In the genomic region with DNA sequence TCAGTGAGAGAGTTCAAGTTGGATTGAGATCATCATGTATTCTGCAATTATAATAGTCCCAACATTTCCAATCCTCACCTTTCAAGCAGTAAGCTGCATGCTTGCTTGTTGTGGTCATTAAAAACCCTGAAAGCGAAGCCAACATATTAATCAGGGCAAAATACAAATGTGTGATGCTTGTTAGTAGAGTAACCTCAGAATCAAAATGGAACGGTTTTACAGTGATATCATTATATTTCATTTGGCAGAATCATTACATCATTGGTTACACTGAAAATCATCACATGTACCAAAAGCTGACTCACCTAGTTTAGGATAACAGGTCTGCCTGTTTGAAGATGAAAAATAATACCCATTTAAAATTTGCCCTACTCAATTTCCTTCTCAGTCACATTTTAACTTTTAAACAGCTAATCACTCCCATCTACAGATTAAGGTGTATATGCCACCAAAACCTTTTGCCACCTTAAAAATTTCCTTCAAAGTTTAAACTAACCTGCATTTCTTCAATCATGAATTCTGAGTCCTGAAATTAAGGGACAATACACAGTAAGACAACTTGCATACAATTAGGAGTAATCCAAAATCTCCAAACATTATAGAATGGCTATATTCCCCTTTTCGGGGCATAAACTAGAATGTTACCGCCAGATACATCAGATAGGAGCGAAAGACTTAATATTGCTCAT, we compare ENCODE assay signal across 12 cellular contexts. TPM values are rescaled to one million over a fixed set of nuclear protein-coding genes. Genes with fewer than 3 reads are reported as not detected.
DNase-seq lines count a peak whose midpoint lies in the region; ATAC-seq and TF ChIP-seq lines count a peak whose summit lies in the region.
"Had no signal": no experiment of that assay in that cellular context is flagged by ENCODE, and none has a peak within 500 bp of the region (broad histone marks: within the 10 kb centered on the region; RNA-seq: fewer than 3 reads in every experiment).

No MANE protein-coding gene starts in this region.

- BruUV-seq in HCT116 (replicated peaks; lab: Mats Ljungman, UMichigan), result no TSS peak

- H3K27me3 ChIP-seq in AG04450 (ENCODE audit: control insufficient read depth, insufficient read depth, low read length) (no peaks in the 10 kb centered on the region), HCT116 (ENCODE audit: insufficient read depth, low read length) (no peaks in the 10 kb centered on the region), iPS-15b (ENCODE audit: control insufficient read depth, insufficient read depth, low read length) (no peaks in the 10 kb centered on the region)

- H3K9me2 ChIP-seq in HCT116 (ENCODE audit: insufficient read depth), result no peaks in the 10 kb centered on the region

- TF ChIP-seq POLR2A in HCT116 (IDR thresholded peaks at IDR 0.05; ENCODE audit: borderline replicate concordance, extremely low read depth, insufficient read depth, insufficient read length), result no peak

- no peak overlapping the region for H2AFZ ChIP-seq in HCT116 (ENCODE audit: low read depth, low read length, poor library complexity, severe bottlenecking)

- H3K4me3 ChIP-seq in AG04450 (ENCODE audit: low read depth, low read length) (peak overlapping the region; percentile 95), HCT116 (replicated peaks in 1 of 2; ENCODE audit: low read depth in 1 of 2, low read length in 2 of 2) (no peak overlapping the region), iPS-15b (ENCODE audit: low read depth, low read length) (peak overlapping the region; percentile 99)

- peaks cover 57% of the 10 kb centered on the region for H3K36me3 Mint-ChIP-seq in WTC11

- H3K9me3 ChIP-seq in AG04450 (ENCODE audit: control insufficient read depth, insufficient read depth, low read length), result no peaks in the 10 kb centered on the region
- H3K9me3 ChIP-seq in HCT116 (ENCODE audit: control insufficient read depth in 1 of 2, insufficient read depth in 1 of 2, low read depth in 1 of 2, low read length in 2 of 2), result no peaks in the 10 kb centered on the region
- no peaks in the 10 kb centered on the region for H3K9me3 ChIP-seq in iPS-15b (ENCODE audit: control insufficient read depth, insufficient read depth, low read length)

- H4K20me1 ChIP-seq in HCT116 (ENCODE audit: insufficient read depth), result peaks cover 39% of the 10 kb centered on the region; the same call in 1 of the 2 replicates

- ATAC-seq in HCT116 (no peak), WTC11 (no peak), HG02938 (IDR thresholded peaks at IDR 0.05; ENCODE audit: unreplicated experiment) (no peak)
- ATAC-seq: activated CD4-positive, CD25-positive, alpha-beta regulatory T cell treated with anti-CD3 and anti-CD28 coated beads, Interleukin-2, amount 50 U/mL, for 24 hours had no signal

- H3K9ac ChIP-seq in HCT116 (ENCODE audit: low read length), result no peak overlapping the region
- H3K9ac ChIP-seq in iPS-15b (ENCODE audit: low read depth, low read length), result peak overlapping the region; percentile 99

- peak overlapping the region; percentile 100 for H3K27ac Mint-ChIP-seq in WTC11

- H3K4me1 Mint-ChIP-seq in WTC11, result peaks cover 46% of the 10 kb centered on the region

- H3K4me1 ChIP-seq in HCT116 (ENCODE audit: control insufficient read depth in 1 of 2, insufficient read depth in 2 of 2, low read length in 2 of 2), result peaks cover 7 to 40% of the 10 kb centered on the region in 2 experiments; a peak in 3 of 4 replicates
- peaks cover 3% of the 10 kb centered on the region for H3K4me1 ChIP-seq in iPS-15b (ENCODE audit: control insufficient read depth, insufficient read depth, low read length)

- CTCF ChIA-PET in AG04450 (lab: Charles Lee), result no interaction called here
- CTCF ChIA-PET in HCT116 (lab: Charles Lee), result no interaction called here
- CTCF ChIA-PET in WTC11 (lab: Charles Lee), result interaction anchor here (0.6 kb wide), 2 partner anchors 22 to 192 kb away, joined by 3 read pairs; no protein-coding TSS in a partner anchor

- in situ Hi-C loops in KBM-7 (cut with MboI; ENCODE audit: low pct_unique_long_range_greater_than_20kb, low sequenced_read_pairs), result no loop called here

- no peak for DNase-seq in AG04450 (ENCODE audit: low read depth, low spot score)
- no peak for DNase-seq in HCT116 (ENCODE audit: low read depth, low spot score)
- no peak for DNase-seq in WTC11 (ENCODE audit: low spot score)
- no peak for DNase-seq in pons (ENCODE audit: low spot score)
- DNase-seq in NCI-H2171 (lab: John Stamatoyannopoulos, UW), result no peak
- no peak for DNase-seq in KBM-7
- DNase-seq: NCI-H2081 treated with DMSO at 0.1 percent for 48 hours; nucleus accumbens; stimulated activated naive CD4-positive, alpha-beta T cell treated with Interleukin-2 at 50 U/mL for 16 hours had no signal

- H3K27ac ChIP-seq in AG04450 (ENCODE audit: low read depth, low read length) (no peak overlapping the region), HCT116 (ENCODE audit: low read depth, low read length) (peak overlapping the region; percentile 91)

- POLR2A ChIA-PET in AG04450 (lab: Yijun Ruan, JAX), result interaction anchor here (0.7 to 2.1 kb wide), 2 partner anchors 12 to 1003 kb away, joined by 6 to 8 read pairs; no protein-coding TSS in a partner anchor
- POLR2A ChIA-PET in HCT116 (lab: Charles Lee), result interaction anchor here (0.7 to 1.8 kb wide), 2 partner anchors 10 to 13 kb away, joined by 3 to 4 read pairs; no protein-coding TSS in a partner anchor
- POLR2A ChIA-PET in WTC11 (lab: Charles Lee), result no interaction called here

- TF ChIP-seq CTCF in AG04450 (IDR thresholded peaks at IDR 0.05; ENCODE audit: low read depth, low read length), result no peak
- no peak for TF ChIP-seq CTCF in HCT116 (IDR thresholded peaks at IDR 0.05 in 2 of 3, conservative IDR thresholded peaks at IDR 0.05 in 1 of 3; ENCODE audit: borderline replicate concordance in 1 of 3, insufficient read depth in 1 of 3, low read depth in 2 of 3, low read length in 2 of 3)
- no peak for TF ChIP-seq CTCF in WTC11 (IDR thresholded peaks at IDR 0.05)

- peaks cover 33 to 43% of the 10 kb centered on the region in 2 experiments for H3K36me3 ChIP-seq in HCT116 (ENCODE audit: control insufficient read depth in 1 of 2, insufficient read depth in 2 of 2, low read length in 2 of 2)
- peaks cover 41% of the 10 kb centered on the region for H3K36me3 ChIP-seq in iPS-15b (ENCODE audit: control insufficient read depth, insufficient read depth, low read length)

- H3K27me3 Mint-ChIP-seq in WTC11 (ENCODE audit: low read depth), result no peaks in the 10 kb centered on the region

- peaks cover 38% of the 10 kb centered on the region for H3K79me2 ChIP-seq in HCT116 (ENCODE audit: insufficient read depth, low read length)

- H3K4me2 ChIP-seq in HCT116 (ENCODE audit: low read length), result 0 out of 2 replicates have a peak overlapping the region, but pooled peaks have one; percentile 0

- TF ChIP-seq RAD21 in HCT116 (IDR thresholded peaks at IDR 0.05; ENCODE audit: low read depth), result no peak

- no peaks in the 10 kb centered on the region for H3K9me3 Mint-ChIP-seq in WTC11

- RAD21 ChIA-PET in HCT116 (lab: Charles Lee; ENCODE audit: low non-redundant PET in 1 of 2, low total read pairs in 2 of 2, uncharacterized antibody in 2 of 2, unreplicated experiment in 2 of 2), result no interaction called here

- H3K4me3 Mint-ChIP-seq in WTC11, result peak overlapping the region; percentile 97

- intact Hi-C loops in HCT116 (cut with micrococcal nuclease), result loop anchor here (10.0 kb wide), 1 partner anchor 350 kb away; no protein-coding TSS in a partner anchor

TF ChIP-seq in HCT116, 20 proteins besides CTCF, POLR2A, EP300 and RAD21:
- TF ChIP-seq, protein P1, sequence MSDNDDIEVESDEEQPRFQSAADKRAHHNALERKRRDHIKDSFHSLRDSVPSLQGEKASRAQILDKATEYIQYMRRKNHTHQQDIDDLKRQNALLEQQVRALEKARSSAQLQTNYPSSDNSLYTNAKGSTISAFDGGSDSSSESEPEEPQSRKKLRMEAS (IDR thresholded peaks at IDR 0.05), result no peak
- TF ChIP-seq POLR2AphosphoS5 (IDR thresholded peaks at IDR 0.05; ENCODE audit: low read depth, low read length) (peak; percentile 20; the same call in 1 of the 2 replicates), EZH2phosphoT487 (IDR thresholded peaks at IDR 0.05; ENCODE audit: borderline replicate concordance) (no peak)

TF ChIP-seq in WTC11, 78 proteins besides CTCF, POLR2A, EP300 and RAD21 (continues in another document):
- TF ChIP-seq ZBTB21 (CRISPR knock-in tag; IDR thresholded peaks at IDR 0.05; ENCODE audit: borderline replicate concordance) (no peak), FOXP1 (CRISPR knock-in tag; IDR thresholded peaks at IDR 0.05; ENCODE audit: borderline replicate concordance) (no peak), ZNF138 (CRISPR knock-in tag; conservative IDR thresholded peaks at IDR 0.05) (no peak), ZNF396 (CRISPR knock-in tag; IDR thresholded peaks at IDR 0.05; ENCODE audit: borderline replicate concordance) (no peak), RORB (CRISPR knock-in tag; IDR thresholded peaks at IDR 0.05) (no peak), GTF2I (CRISPR knock-in tag; conservative IDR thresholded peaks at IDR 0.05) (no peak)

RNA-seq across cellular contexts. Expression of gene GAS5, which starts 3.5 kb away (rescaled TPM):
- 976 and 1,191 TPM in 2 replicates for polyA plus RNA-seq in AG04450 (2011; rRNA removed)
- polyA minus RNA-seq in AG04450 (2011; rRNA and poly(A)+ RNA removed), result 328 and 397 TPM in 2 replicates
- total RNA-seq in HCT116 (2021; ENCODE audit: unreplicated experiment) (798 TPM), WTC11 (2021) (818 to 891 TPM (median 878 TPM) in 3 replicates)
- polyA plus RNA-seq in HCT116 (2012), result 1,128 and 1,575 TPM in 2 replicates

RNA-seq across cellular contexts. Expression of gene ZBTB37, which starts 3.9 kb away (rescaled TPM):
- 2.4 and 2.8 TPM in 2 replicates for polyA plus RNA-seq in AG04450 (2011; rRNA removed)
- polyA minus RNA-seq in AG04450 (2011; rRNA and poly(A)+ RNA removed), result 13.7 and 15.4 TPM in 2 replicates
- 9.5 TPM for total RNA-seq in HCT116 (2021; ENCODE audit: unreplicated experiment)
- 1.2 and 1.5 TPM in 2 replicates for polyA plus RNA-seq in HCT116 (2012)
- 14.0 to 15.5 TPM (median 14.4 TPM) in 3 replicates for total RNA-seq in WTC11 (2021)

RNA-seq across cellular contexts. Expression of gene CENPL, which starts 39.6 kb away (rescaled TPM):
- polyA plus RNA-seq in AG04450 (2011; rRNA removed), result 5.8 and 8.7 TPM in 2 replicates
- polyA minus RNA-seq in AG04450 (2011; rRNA and poly(A)+ RNA removed), result 4.0 and 9.5 TPM in 2 replicates
- total RNA-seq in HCT116 (2021; ENCODE audit: unreplicated experiment), result 20.3 TPM
- polyA plus RNA-seq in HCT116 (2012), result 5.6 and 9.4 TPM in 2 replicates
- 17.2 to 20.1 TPM (median 18.3 TPM) in 3 replicates for total RNA-seq in WTC11 (2021)

RNA-seq across cellular contexts. Expression of gene DARS2, which starts 39.9 kb away (rescaled TPM):
- 20.2 and 25.1 TPM in 2 replicates for polyA plus RNA-seq in AG04450 (2011; rRNA removed)
- polyA minus RNA-seq in AG04450 (2011; rRNA and poly(A)+ RNA removed), result 17.7 and 19.5 TPM in 2 replicates
- 25.6 TPM for total RNA-seq in HCT116 (2021; ENCODE audit: unreplicated experiment)
- polyA plus RNA-seq in HCT116 (2012), result 7.7 and 11.3 TPM in 2 replicates
- 37.5 to 40.1 TPM (median 38.0 TPM) in 3 replicates for total RNA-seq in WTC11 (2021)

RNA-seq across cellular contexts. Expression of gene SERPINC1, which starts 52.8 kb away (rescaled TPM):
- 0.09 and 0.16 TPM in 2 replicates for polyA plus RNA-seq in AG04450 (2011; rRNA removed)
- not detected in 2 replicates for polyA minus RNA-seq in AG04450 (2011; rRNA and poly(A)+ RNA removed)
- total RNA-seq in HCT116 (2021; ENCODE audit: unreplicated experiment), result 0.61 TPM
- polyA plus RNA-seq in HCT116 (2012), result 0.05 TPM in 2 replicates
- 0.57 to 1.0 TPM (median 0.69 TPM) in 3 replicates for total RNA-seq in WTC11 (2021)

Comparison
In these comparisons a context has a peak if more than half of its experiments do, and no peak if none do; other contexts are left out.
1. H3K4me3 ChIP-seq: peak in AG04450 (single experiment) and iPS-15b (single experiment); none in HCT116 (0 of 2).